Comparison of ENCODE assay signal across 34 cellular contexts in the genomic region with DNA sequence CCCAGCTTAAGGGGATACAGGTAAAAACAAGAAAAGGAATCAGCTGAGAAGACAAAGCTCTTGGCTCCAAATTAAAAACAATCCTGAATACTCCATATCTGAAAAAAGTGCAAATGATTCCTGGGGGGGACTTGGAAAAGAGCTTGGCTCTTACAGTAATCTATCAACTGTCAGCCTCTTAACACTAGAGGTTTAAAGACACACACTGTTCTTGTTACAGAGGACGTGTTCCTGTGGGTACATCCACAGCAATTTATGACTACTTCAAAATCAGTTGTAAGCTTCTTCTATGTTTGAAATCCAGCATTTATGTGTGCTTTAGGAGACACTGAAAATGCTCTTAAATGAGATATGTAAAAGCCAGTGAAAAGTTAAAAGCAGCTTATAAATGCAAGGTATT.
"Had no signal": no experiment of that assay in that cellular context is flagged by ENCODE, and none has a peak within 500 bp of the region (broad histone marks: within the 10 kb centered on the region; RNA-seq: fewer than 3 reads in every experiment).

No MANE protein-coding gene starts in this region.

- H3K9me3 Mint-ChIP-seq: activated CD4-positive, alpha-beta T cell treated with anti-CD3 and anti-CD28 coated beads, Interleukin-2, amount 10 ng/mL, durations not matched to agents 7 days and 5 days; activated naive CD8-positive, alpha-beta T cell treated with anti-CD3 and anti-CD28 coated beads for 36 hours; activated T-helper 1 cell treated with anti-CD3 and anti-CD28 coated beads, Interleukin-12 subunit alpha, Interleukin-12 subunit beta, Interleukin-2, Interleukin-4 antibody, amounts not matched to agents 30 ng/mL and 10 ng/mL and 1 ng/mL, durations not matched to agents 14 hours and 24 hours and 36 hours; activated T-helper 2 cell treated with anti-CD3 and anti-CD28 coated beads, Interferon-gamma antibody, Interleukin-2, Interleukin-4, amounts not matched to agents 10 μg/mL and 5 μg/mL and 100 μg/mL, durations not matched to agents 14 hours and 24 hours and 36 hours; dendritic cell treated with granulocyte-macrophage colony-stimulating factor and Interleukin-4, amounts not matched to agents 40 ng/mL and 50 ng/mL, for 4 days had no signal

- H3K27ac ChIP-seq: adrenal gland, breast epithelium, cardiac muscle cell, coronary artery, dorsolateral prefrontal cortex, esophagus muscularis mucosa, foreskin keratinocyte, gastrocnemius medialis, VCaP had no signal

- H3K4me1 ChIP-seq: adrenal gland, breast epithelium, esophagus muscularis mucosa, foreskin keratinocyte, gastrocnemius medialis had no signal

- H3K9me3 ChIP-seq: adrenal gland, breast epithelium, esophagus muscularis mucosa, gastrocnemius medialis had no signal

- H3K27me3 ChIP-seq: adrenal gland, breast epithelium, cardiac muscle cell, dorsolateral prefrontal cortex, esophagus muscularis mucosa, foreskin keratinocyte, gastrocnemius medialis had no signal

- H3K27ac Mint-ChIP-seq: activated CD4-positive, alpha-beta T cell treated with anti-CD3 and anti-CD28 coated beads, Interleukin-2, amount 10 ng/mL, durations not matched to agents 7 days and 5 days; activated CD8-positive, alpha-beta T cell treated with anti-CD3 and anti-CD28 coated beads for 36 hours; activated naive CD4-positive, alpha-beta T cell treated with anti-CD3 and anti-CD28 coated beads for 36 hours; activated naive CD4-positive, alpha-beta T cell treated with anti-CD3 and anti-CD28 coated beads, Interleukin-2, amount 50 U/mL, for 24 hours; activated naive CD8-positive, alpha-beta T cell treated with anti-CD3 and anti-CD28 coated beads for 36 hours; activated naive CD8-positive, alpha-beta T cell treated with anti-CD3 and anti-CD28 coated beads, Interleukin-2, amount 50 U/mL, for 24 hours; activated T-helper 1 cell treated with anti-CD3 and anti-CD28 coated beads, Interleukin-12 subunit alpha, Interleukin-12 subunit beta, Interleukin-2, Interleukin-4 antibody, amounts not matched to agents 30 ng/mL and 10 ng/mL and 1 ng/mL, durations not matched to agents 14 hours and 24 hours and 36 hours; activated T-helper 2 cell treated with anti-CD3 and anti-CD28 coated beads, Interferon-gamma antibody, Interleukin-2, Interleukin-4, amounts not matched to agents 10 μg/mL and 5 μg/mL and 100 μg/mL, durations not matched to agents 14 hours and 24 hours and 36 hours; dendritic cell treated with granulocyte-macrophage colony-stimulating factor and Interleukin-4, amounts not matched to agents 40 ng/mL and 50 ng/mL, for 4 days; WTC11 had no signal

- H3K36me3 Mint-ChIP-seq: activated naive CD4-positive, alpha-beta T cell treated with anti-CD3 and anti-CD28 coated beads, Interleukin-2, amount 50 U/mL, for 24 hours; activated naive CD8-positive, alpha-beta T cell treated with anti-CD3 and anti-CD28 coated beads for 36 hours; brain had no signal

- H3K4me1 Mint-ChIP-seq: activated CD4-positive, alpha-beta T cell treated with anti-CD3 and anti-CD28 coated beads, Interleukin-2, amount 10 ng/mL, durations not matched to agents 7 days and 5 days; activated naive CD4-positive, alpha-beta T cell treated with anti-CD3 and anti-CD28 coated beads, Interleukin-2, amount 50 U/mL, for 24 hours; activated naive CD8-positive, alpha-beta T cell treated with anti-CD3 and anti-CD28 coated beads for 36 hours; activated naive CD8-positive, alpha-beta T cell treated with anti-CD3 and anti-CD28 coated beads, Interleukin-2, amount 50 U/mL, for 24 hours; central memory CD8-positive, alpha-beta T cell had no signal

- H3K4me3 Mint-ChIP-seq: activated CD4-positive, alpha-beta T cell treated with anti-CD3 and anti-CD28 coated beads, Interleukin-2, amount 10 ng/mL, durations not matched to agents 7 days and 5 days; activated CD8-positive, alpha-beta T cell treated with anti-CD3 and anti-CD28 coated beads for 36 hours; activated naive CD4-positive, alpha-beta T cell treated with anti-CD3 and anti-CD28 coated beads for 36 hours; activated naive CD4-positive, alpha-beta T cell treated with anti-CD3 and anti-CD28 coated beads, Interleukin-2, amount 50 U/mL, for 24 hours; activated naive CD8-positive, alpha-beta T cell treated with anti-CD3 and anti-CD28 coated beads for 36 hours; activated naive CD8-positive, alpha-beta T cell treated with anti-CD3 and anti-CD28 coated beads, Interleukin-2, amount 50 U/mL, for 24 hours; activated T-helper 1 cell treated with anti-CD3 and anti-CD28 coated beads, Interleukin-12 subunit alpha, Interleukin-12 subunit beta, Interleukin-2, Interleukin-4 antibody, amounts not matched to agents 30 ng/mL and 10 ng/mL and 1 ng/mL, durations not matched to agents 14 hours and 24 hours and 36 hours; brain; central memory CD8-positive, alpha-beta T cell; dendritic cell treated with granulocyte-macrophage colony-stimulating factor and Interleukin-4, amounts not matched to agents 40 ng/mL and 50 ng/mL, for 4 days; WTC11 had no signal

- ATAC-seq: activated CD8-positive, alpha-beta T cell treated with anti-CD3 and anti-CD28 coated beads for 36 hours; activated naive CD8-positive, alpha-beta T cell treated with anti-CD3 and anti-CD28 coated beads, Interleukin-2, amount 50 U/mL, for 24 hours; foreskin keratinocyte; gastrocnemius medialis; WTC11 had no signal

- H3K4me3 ChIP-seq: adrenal gland, breast epithelium, cardiac muscle cell, coronary artery, dorsolateral prefrontal cortex, esophagus muscularis mucosa, gastrocnemius medialis had no signal

- H3K36me3 ChIP-seq: adrenal gland, breast epithelium, cardiac muscle cell, esophagus muscularis mucosa, gastrocnemius medialis had no signal

- DNase-seq: activated CD4-positive, alpha-beta T cell treated with anti-CD3 and anti-CD28 coated beads for 1 hour; activated CD4-positive, alpha-beta T cell treated with anti-CD3 and anti-CD28 coated beads for 4 hours; activated CD4-positive, alpha-beta T cell treated with anti-CD3 and anti-CD28 coated beads, Interleukin-2, amount 10 ng/mL, durations not matched to agents 7 days and 5 days; activated CD4-positive, alpha-beta T cell treated with anti-CD3 and anti-CD28 coated beads, Interleukin-2, amount 50 U/mL, for 48 hours; activated CD8-positive, alpha-beta memory T cell treated with anti-CD3 and anti-CD28 coated beads for 24 hours; activated CD8-positive, alpha-beta T cell treated with anti-CD3 and anti-CD28 coated beads for 36 hours; activated effector memory CD4-positive, alpha-beta T cell treated with anti-CD3 and anti-CD28 coated beads, Interleukin-2, amount 50 U/mL, for 16 hours; activated naive CD4-positive, alpha-beta T cell treated with anti-CD3 and anti-CD28 coated beads for 36 hours; activated naive CD8-positive, alpha-beta T cell treated with anti-CD3 and anti-CD28 coated beads for 36 hours; activated naive CD8-positive, alpha-beta T cell treated with anti-CD3 and anti-CD28 coated beads, Interleukin-2, amount 50 U/mL, for 24 hours; activated T-cell treated with anti-CD3 and anti-CD28 coated beads, Interleukin-2, amount 50 U/mL, for 1 hour; activated T-cell treated with anti-CD3 and anti-CD28 coated beads, Interleukin-2, amount 50 U/mL, for 48 hours; adrenal gland; amygdala; aorta; dorsolateral prefrontal cortex; effector memory CD4-positive, alpha-beta T cell; erythroblast; foreskin keratinocyte; gastrocnemius medialis; glutamatergic neuron; T-helper 2 cell had no signal

- H3K27me3 Mint-ChIP-seq: activated CD4-positive, alpha-beta T cell treated with anti-CD3 and anti-CD28 coated beads, Interleukin-2, amount 10 ng/mL, durations not matched to agents 7 days and 5 days; activated CD8-positive, alpha-beta T cell treated with anti-CD3 and anti-CD28 coated beads for 36 hours; activated naive CD4-positive, alpha-beta T cell treated with anti-CD3 and anti-CD28 coated beads, Interleukin-2, amount 50 U/mL, for 24 hours; activated naive CD8-positive, alpha-beta T cell treated with anti-CD3 and anti-CD28 coated beads for 36 hours; activated naive CD8-positive, alpha-beta T cell treated with anti-CD3 and anti-CD28 coated beads, Interleukin-2, amount 50 U/mL, for 24 hours; central memory CD8-positive, alpha-beta T cell; dendritic cell treated with granulocyte-macrophage colony-stimulating factor and Interleukin-4, amounts not matched to agents 40 ng/mL and 50 ng/mL, for 4 days had no signal
